In the genomic region with DNA sequence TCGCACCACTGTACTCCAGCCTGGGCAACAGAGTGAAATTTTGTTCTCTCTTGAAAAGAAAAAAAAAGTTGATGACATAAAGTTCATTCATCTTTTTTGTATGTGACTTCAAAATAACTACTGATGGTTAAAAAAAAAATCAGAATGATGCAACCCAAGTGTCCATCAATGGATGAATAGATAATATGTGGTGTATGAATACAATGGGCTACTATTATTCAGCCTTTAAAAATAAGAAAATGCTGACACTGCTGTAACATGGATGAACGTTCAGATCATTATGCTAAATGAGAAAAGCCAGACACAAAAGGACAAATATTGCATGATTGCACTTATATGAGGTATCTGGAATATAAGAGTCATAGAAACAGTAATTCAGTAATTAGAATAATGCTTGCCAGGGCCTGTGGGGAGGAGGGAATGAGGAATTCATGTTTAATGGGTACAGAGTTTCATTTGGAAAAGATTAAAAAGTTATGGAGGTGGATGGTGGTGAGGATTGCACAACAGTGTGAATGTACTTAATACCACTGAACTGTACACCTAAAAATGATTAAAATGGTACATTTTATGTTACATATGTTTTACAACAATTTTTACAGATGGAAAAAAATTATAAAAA, we compare ENCODE assay signal across 16 cellular contexts.
"Had no signal": no experiment of that assay in that cellular context is flagged by ENCODE, and none has a peak within 500 bp of the region (broad histone marks: within the 10 kb centered on the region; RNA-seq: fewer than 3 reads in every experiment).

No MANE protein-coding gene starts in this region.

- H3K27me3 Mint-ChIP-seq: activated B cell treated with CpG ODN at 0.5 μM for 24 hours; memory B cell; naive thymus-derived CD8-positive, alpha-beta T cell had no signal

- H3K9me3 Mint-ChIP-seq: activated B cell treated with CpG ODN at 0.5 μM for 24 hours; memory B cell; naive thymus-derived CD8-positive, alpha-beta T cell; T-helper 2 cell treated with Interferon-gamma antibody and Interleukin-4, amounts not matched to agents 5 μg/mL and 100 μg/mL, for 36 hours had no signal

- FAIRE-seq: keratinocyte had no signal

- H3K36me3 ChIP-seq: ascending aorta, upper lobe of left lung had no signal

- H3K9me3 ChIP-seq: ascending aorta, mucosa of descending colon, neutrophil, upper lobe of left lung had no signal

- H3K4me3 Mint-ChIP-seq: activated B cell treated with CpG ODN at 0.5 μM for 24 hours; memory B cell; naive thymus-derived CD8-positive, alpha-beta T cell had no signal

- DNase-seq: activated B cell treated with CpG ODN at 0.5 μM for 24 hours; activated CD4-positive, alpha-beta T cell treated with anti-CD3 and anti-CD28 coated beads for 48 hours; activated effector memory CD4-positive, alpha-beta T cell treated with Interleukin-2 at 50 U/mL for 16 hours; mucosa of descending colon; naive thymus-derived CD8-positive, alpha-beta T cell; SIG-M5; stimulated activated CD4-positive, alpha-beta T cell treated with anti-CD3 and anti-CD28 coated beads, Interleukin-15, amount 100 ng/mL, for 24 hours; stimulated activated CD4-positive, alpha-beta T cell treated with anti-CD3 and anti-CD28 coated beads, Interleukin-4, amount 100 ng/mL, for 24 hours; stimulated activated naive CD4-positive, alpha-beta T cell; upper lobe of left lung had no signal

- H3K4me3 ChIP-seq: ascending aorta, mucosa of descending colon, skin epidermis, upper lobe of left lung had no signal

- H3K27me3 ChIP-seq: ascending aorta, neutrophil, upper lobe of left lung had no signal

- H3K27ac Mint-ChIP-seq: activated B cell treated with CpG ODN at 0.5 μM for 24 hours; memory B cell; T-helper 2 cell treated with Interferon-gamma antibody and Interleukin-4, amounts not matched to agents 5 μg/mL and 100 μg/mL, for 36 hours had no signal
